ENCODE assay signal across 9 cellular contexts in genomic region chr12:45660330-45660729, GRCh38.
DNase-seq lines count a peak whose midpoint lies in the region; ATAC-seq and TF ChIP-seq lines count a peak whose summit lies in the region.
"Had no signal": no experiment of that assay in that cellular context is flagged by ENCODE, and none has a peak within 500 bp of the region (broad histone marks: within the 10 kb centered on the region; RNA-seq: fewer than 3 reads in every experiment).

No MANE protein-coding gene starts in this region.

- H3K36me3 ChIP-seq in IMR-90 (ENCODE audit: control insufficient read depth, insufficient read depth, low read length) (no peaks in the 10 kb centered on the region), suprapubic skin (no peaks in the 10 kb centered on the region)

- CTCF ChIA-PET in Calu3 (lab: Charles Lee), result no interaction called here
- CTCF ChIA-PET in IMR-90 (lab: Yijun Ruan, JAX), result no interaction called here

- no peak overlapping the region for H3K4me2 ChIP-seq in IMR-90 (ENCODE audit: low read depth, low read length)

- H2BK15ac ChIP-seq in IMR-90 (ENCODE audit: low read depth, low read length), result no peak overlapping the region

- no peak for TF ChIP-seq POLR2A in IMR-90 (IDR thresholded peaks at IDR 0.05; ENCODE audit: low read depth, low read length)
- TF ChIP-seq POLR2A in suprapubic skin (IDR thresholded peaks at IDR 0.05), result no peak

- H3K36me3 Mint-ChIP-seq in Calu3 (ENCODE audit: insufficient read depth, unreplicated experiment), result no peaks in the 10 kb centered on the region

- no peak overlapping the region for H3K27ac ChIP-seq in IMR-90 (ENCODE audit: insufficient read depth, low read length)
- H3K27ac ChIP-seq in suprapubic skin, result no peak overlapping the region

- H4K91ac ChIP-seq in IMR-90 (ENCODE audit: insufficient read depth, low read depth, low read length), result no peak overlapping the region

- H4K20me1 ChIP-seq in IMR-90 (ENCODE audit: insufficient read depth, low read length), result no peaks in the 10 kb centered on the region

- H3K4me1 ChIP-seq in IMR-90 (ENCODE audit: control insufficient read depth, insufficient read depth, low read length) (no peaks in the 10 kb centered on the region), suprapubic skin (no peaks in the 10 kb centered on the region)

- H3K9ac ChIP-seq in IMR-90 (ENCODE audit: low read depth, low read length), result no peak overlapping the region

- BruUV-seq in Calu3 (replicated peaks; lab: Mats Ljungman, UMichigan) (no TSS peak), IMR-90 (replicated peaks; lab: Mats Ljungman, UMichigan) (no TSS peak)

- no peak overlapping the region for H4K5ac ChIP-seq in IMR-90 (ENCODE audit: low read depth, low read length)

- TF ChIP-seq RAD21 in IMR-90 (IDR thresholded peaks at IDR 0.05; ENCODE audit: low read length), result no peak

- 0% methylated on average over 1 of the region's 2 CpGs; no CpG with 5 or more reads in 1 of the 2 experiments for WGBS in IMR-90 (ENCODE audit: extremely low coverage in 2 of 2, insufficient read length in 1 of 2), 2 experiments
- WGBS in suprapubic skin, result 46% methylated on average over 2 of the region's 2 CpGs

- in situ Hi-C loops in IMR-90 (cut with MboI; ENCODE audit: low sequenced_read_pairs), result no loop called here
- in situ Hi-C loops in astrocyte of the cerebellum (cut with HindIII; ENCODE audit: low sequenced_read_pairs), result no loop called here

- no peak overlapping the region for H3K4ac ChIP-seq in IMR-90 (ENCODE audit: low read depth, low read length)

- peak overlapping the region; percentile 75 for H2AK9ac ChIP-seq in IMR-90 (replicated peaks; ENCODE audit: low read depth, low read length, poor library complexity)

- TF ChIP-seq CTCF in Calu3 (IDR thresholded peaks at IDR 0.05; ENCODE audit: unreplicated experiment) (no peak), IMR-90 (conservative IDR thresholded peaks at IDR 0.05; ENCODE audit: low read depth, low read length) (no peak), astrocyte of the cerebellum (IDR thresholded peaks at IDR 0.05; ENCODE audit: low read depth, low read length, missing control alignments) (no peak), suprapubic skin (IDR thresholded peaks at IDR 0.05) (no peak)

- no peak overlapping the region for H3K56ac ChIP-seq in IMR-90 (ENCODE audit: extremely low read depth, insufficient read depth, low read length)

- H3K4me3 Mint-ChIP-seq in Calu3 (ENCODE audit: low read depth, unreplicated experiment), result no peak overlapping the region

- POLR2A ChIA-PET in IMR-90 (lab: Charles Lee; ENCODE audit: unreplicated experiment), result no interaction called here

- no peak overlapping the region for H2BK120ac ChIP-seq in IMR-90 (ENCODE audit: low read depth, low read length)

- H3K14ac ChIP-seq in IMR-90 (replicated peaks; ENCODE audit: low read depth, low read length), result no peak overlapping the region

- ATAC-seq in IMR-90 (ENCODE audit: low read depth), result 0 out of 2 replicates have a peak, but pooled peaks have one; percentile 27

- peak; percentile 9 for DNase-seq in Calu3
- DNase-seq in IMR-90, result peak; percentile 79
- peak; percentile 50 for DNase-seq in astrocyte of the cerebellum (ENCODE audit: low read depth)
- peak; percentile 39 for DNase-seq in iPS-NIHi11 (ENCODE audit: low spot score)
- DNase-seq in suprapubic skin (ENCODE audit: low spot score in 2 of 2), result no peak
- no peak for DNase-seq in NCI-H2227 treated with DMSO at 0.1 percent for 48 hours (lab: John Stamatoyannopoulos, UW)
- no peak for DNase-seq in activated effector memory CD4-positive, alpha-beta T cell treated with Interleukin-2 at 50 U/mL for 16 hours
- no peak for DNase-seq in NCI-H748 (lab: John Stamatoyannopoulos, UW; ENCODE audit: unreplicated experiment)
- DNase-seq: NK-92 treated with Interleukin-12 subunit alpha and Interleukin-12 subunit beta, amount 100 ng/mL, for 24 hours had no signal

- H3K27me3 ChIP-seq in IMR-90 (ENCODE audit: control insufficient read depth, insufficient read depth, low read length), result no peaks in the 10 kb centered on the region
- H3K27me3 ChIP-seq in suprapubic skin, result no peaks in the 10 kb centered on the region

- H3K4me3 ChIP-seq in IMR-90 (ENCODE audit: insufficient read depth, low read depth, low read length) (no peak overlapping the region), astrocyte of the cerebellum (ENCODE audit: low read depth, low read length) (no peak overlapping the region), suprapubic skin (no peak overlapping the region)

- dilution Hi-C loops in IMR-90 (cut with HindIII; ENCODE audit: low sequenced_read_pairs, unreplicated experiment), result no loop called here

- H4K8ac ChIP-seq in IMR-90 (ENCODE audit: low read depth in 2 of 2, low read length in 2 of 2), result peak overlapping the region in 1 of 2 experiments; percentile 23; a peak in 1 of 4 replicates

- intact Hi-C loops in Calu3 (cut with micrococcal nuclease; ENCODE audit: unreplicated experiment), result no loop called here
- intact Hi-C loops in IMR-90 (cut with micrococcal nuclease), result no loop called here

- no peak overlapping the region for H2BK5ac ChIP-seq in IMR-90 (ENCODE audit: low read depth, low read length, poor library complexity, severe bottlenecking)

- H3K79me1 ChIP-seq in IMR-90 (ENCODE audit: low read depth in 1 of 2, low read length in 2 of 2), result no peaks in the 10 kb centered on the region

- no peaks in the 10 kb centered on the region for H3K9me1 ChIP-seq in IMR-90 (ENCODE audit: insufficient read depth, low read length)

- H2AFZ ChIP-seq in IMR-90 (replicated peaks; ENCODE audit: low read length, poor library complexity), result peak overlapping the region; percentile 68

- peaks cover 9% of the 10 kb centered on the region for H3K9me3 Mint-ChIP-seq in Calu3 (ENCODE audit: low read depth, unreplicated experiment)

- H3K27ac Mint-ChIP-seq in Calu3 (ENCODE audit: unreplicated experiment), result no peak overlapping the region

- no peak overlapping the region; the same call in 1 of the 2 replicates for H2BK20ac ChIP-seq in IMR-90 (ENCODE audit: low read depth, low read length)

- H3K9me3 ChIP-seq in IMR-90 (ENCODE audit: control insufficient read depth, insufficient read depth, low read length) (no peaks in the 10 kb centered on the region), suprapubic skin (no peaks in the 10 kb centered on the region)

- H3K23ac ChIP-seq in IMR-90 (ENCODE audit: low read depth, low read length), result no peak overlapping the region

- no peaks in the 10 kb centered on the region for H3K27me3 Mint-ChIP-seq in Calu3 (ENCODE audit: unreplicated experiment)

- H3K4me1 Mint-ChIP-seq in Calu3 (ENCODE audit: low read depth, unreplicated experiment), result peaks cover 21% of the 10 kb centered on the region

- H3K18ac ChIP-seq in IMR-90 (ENCODE audit: low read depth, low read length), result no peak overlapping the region

- H2AK5ac ChIP-seq in IMR-90 (ENCODE audit: low read depth, low read length), result no peak overlapping the region

- no peak for TF ChIP-seq EP300 in suprapubic skin (IDR thresholded peaks at IDR 0.05)

TF ChIP-seq in IMR-90, 13 proteins besides CTCF, POLR2A, EP300 and RAD21:
- peak; percentile 62; the same call in 1 of the 2 replicates for TF ChIP-seq NFE2L2 (IDR thresholded peaks at IDR 0.05; ENCODE audit: low read depth, low read length)
- no peak for TF ChIP-seq RCOR1 (IDR thresholded peaks at IDR 0.05; ENCODE audit: insufficient replicate concordance, low read length)

Comparison
In these comparisons a context has a peak if more than half of its experiments do, and no peak if none do; other contexts are left out.
1. DNase-seq: peak in Calu3 (single experiment), IMR-90 (single experiment), astrocyte of the cerebellum (single experiment) and iPS-NIHi11 (single experiment); none in suprapubic skin (0 of 2), NCI-H2227 treated with DMSO at 0.1 percent for 48 hours (single experiment), activated effector memory CD4-positive, alpha-beta T cell treated with Interleukin-2 at 50 U/mL for 16 hours (single experiment) and NCI-H748 (single experiment).